ENCODE assay signal across 13 cellular contexts in genomic region chr14:55505846-55506245, GRCh38.
DNase-seq lines count a peak whose midpoint lies in the region; FAIRE-seq and TF ChIP-seq lines count a peak whose summit lies in the region.
"Had no signal": no experiment of that assay in that cellular context is flagged by ENCODE, and none has a peak within 500 bp of the region (broad histone marks: within the 10 kb centered on the region; RNA-seq: fewer than 3 reads in every experiment).

No MANE protein-coding gene starts in this region.

- no peak overlapping the region for H3K4me3 ChIP-seq in coronary artery
- H3K4me3 ChIP-seq: A549 had no signal

- DNase-seq in DMS79 (lab: John Stamatoyannopoulos, UW) (peak; percentile 88), HTR-8/SVneo (ENCODE audit: insufficient read length, low spot score) (no peak), NCI-H2107 (lab: John Stamatoyannopoulos, UW) (peak; percentile 10), NCI-H510A treated with DMSO at 0.1 percent for 48 hours (lab: John Stamatoyannopoulos, UW) (peak; percentile 24), DMS 273 (lab: John Stamatoyannopoulos, UW; ENCODE audit: unreplicated experiment) (no peak), foreskin melanocyte (no peak), coronary artery (ENCODE audit: low spot score) (no peak)
- DNase-seq: BE2C, Calu3, KG1 had no signal

- peak; percentile 13 for FAIRE-seq in HTR-8/SVneo (lab: Jason Lieb, UNC)
- FAIRE-seq: A549, H54 had no signal

- H3K27ac ChIP-seq in coronary artery: no peak overlapping the region
- H3K27ac ChIP-seq: A549, C4-2B had no signal

- TF ChIP-seq CTCF in coronary artery (IDR thresholded peaks at IDR 0.05): no peak

Comparison
In these comparisons a context has a peak if more than half of its experiments do, and no peak if none do; other contexts are left out.
1. DNase-seq: peak in DMS79 (single experiment), NCI-H2107 (single experiment) and NCI-H510A treated with DMSO at 0.1 percent for 48 hours (single experiment); none in HTR-8/SVneo (single experiment), DMS 273 (single experiment), foreskin melanocyte (single experiment) and coronary artery (single experiment).